In the genomic region with DNA sequence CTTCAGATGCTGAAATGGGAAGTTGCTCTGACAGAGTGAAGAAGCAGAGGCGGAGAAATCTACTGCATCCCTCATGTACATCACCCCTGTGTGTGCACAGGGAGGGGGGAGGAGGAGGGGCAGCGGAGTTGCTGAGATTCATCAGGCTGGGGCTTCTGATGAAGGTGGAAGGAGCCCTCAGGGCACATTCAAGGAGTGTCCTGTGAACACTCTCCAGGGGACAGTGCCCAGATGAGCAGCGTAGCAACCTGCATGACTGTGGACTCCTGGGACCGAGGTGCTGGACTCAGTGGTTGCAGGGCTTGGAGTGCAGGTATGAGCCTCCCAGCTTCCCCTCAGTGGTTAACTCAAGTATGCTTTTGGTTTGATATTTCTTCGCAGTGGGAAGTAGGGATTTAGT, we compare ENCODE assay signal across 16 cellular contexts.
DNase-seq lines count a peak whose midpoint lies in the region; ATAC-seq, FAIRE-seq and TF ChIP-seq lines count a peak whose summit lies in the region.
"Had no signal": no experiment of that assay in that cellular context is flagged by ENCODE, and none has a peak within 500 bp of the region (broad histone marks: within the 10 kb centered on the region; RNA-seq: fewer than 3 reads in every experiment).

No MANE protein-coding gene starts in this region.

- H3K18ac ChIP-seq in H1 (ENCODE audit: extremely low read depth, low read length), result no peak overlapping the region

- H3K27ac ChIP-seq in H1 (ENCODE audit: low read depth, low read length) (no peak overlapping the region), lung (ENCODE audit: low read depth in 1 of 2, low read length in 1 of 2) (no peak overlapping the region), prostate gland (no peak overlapping the region), stomach (no peak overlapping the region)

- FAIRE-seq in H1 (lab: Jason Lieb, UNC), result no peak
- FAIRE-seq: A204.1, G401.6, GM12891 had no signal

- no peaks in the 10 kb centered on the region for H3K23me2 ChIP-seq in H1 (ENCODE audit: low read depth, low read length)

- H3K56ac ChIP-seq in H1 (replicated peaks; ENCODE audit: insufficient read length, low read depth, low read length), result no peak overlapping the region

- POLR2A ChIA-PET in H1 (lab: Charles Lee; ENCODE audit: partially characterized antibody), result no interaction called here

- DNase-seq in H1 (ENCODE audit: low read depth in 1 of 2, low spot score in 2 of 2) (no peak), lung (ENCODE audit: low spot score) (peak; percentile 22), prostate gland (ENCODE audit: low spot score) (peak; percentile 2), stomach (peak; percentile 13), UCSD-AML1 (lab: John Stamatoyannopoulos, UW; ENCODE audit: unreplicated experiment) (no peak), G401 (ENCODE audit: low spot score) (no peak)
- DNase-seq: C1 segment of cervical spinal cord; CD4-positive, alpha-beta T cell; DMS79; GOT3; HCEC 1CT; HFFc6 had no signal

- CTCF ChIA-PET in H1 (lab: Charles Lee; ENCODE audit: partially characterized antibody), result interaction anchor here (1.1 to 2.3 kb wide), 5 partner anchors 9 to 111 kb away, joined by 3 to 10 read pairs (median 4); no protein-coding TSS in a partner anchor

- no peak overlapping the region for H3K4me2 ChIP-seq in H1 (ENCODE audit: insufficient read depth in 1 of 2, low read depth in 2 of 2, low read length in 2 of 2)

- H3K9me3 ChIP-seq in H1 (ENCODE audit: insufficient read depth in 2 of 2, low read depth in 1 of 2, low read length in 1 of 2) (0 out of 4 replicates have a peak, but pooled peaks cover 0 to 3% of the 10 kb centered on the region in 2 experiments), lung (ENCODE audit: control insufficient read depth in 2 of 2, insufficient read depth in 1 of 2, low read length in 1 of 2) (peaks cover 0 to 24% of the 10 kb centered on the region in 2 donors), prostate gland (no peaks in the 10 kb centered on the region), stomach (no peaks in the 10 kb centered on the region)

- no peaks in the 10 kb centered on the region for H3K79me2 ChIP-seq in H1 (ENCODE audit: control insufficient read depth in 1 of 2, insufficient read depth in 2 of 2, low read length in 2 of 2)

- H3K9ac ChIP-seq in H1 (replicated peaks in 1 of 4; ENCODE audit: extremely low read depth in 1 of 4, low read depth in 3 of 4, low read length in 3 of 4), result no peak overlapping the region

- H4K91ac ChIP-seq in H1 (replicated peaks; ENCODE audit: insufficient read length, low read length), result no peak overlapping the region

- H3K4ac ChIP-seq in H1 (replicated peaks; ENCODE audit: insufficient read length, low read depth, low read length), result no peak overlapping the region

- H3K36me3 ChIP-seq in H1 (ENCODE audit: control insufficient read depth in 2 of 4, insufficient read depth in 4 of 4, low read length in 3 of 4) (no peaks in the 10 kb centered on the region), lung (ENCODE audit: control insufficient read depth in 2 of 2, insufficient read depth in 2 of 2, low read length in 2 of 2) (no peaks in the 10 kb centered on the region), prostate gland (no peaks in the 10 kb centered on the region), stomach (no peaks in the 10 kb centered on the region)

- H2BK5ac ChIP-seq in H1 (ENCODE audit: low read depth, low read length), result no peak overlapping the region

- H2BK15ac ChIP-seq in H1 (ENCODE audit: low read length), result no peak overlapping the region

- H3K23ac ChIP-seq in H1 (ENCODE audit: insufficient read length), result no peak overlapping the region

- TF ChIP-seq EP300 in H1 (IDR thresholded peaks at IDR 0.05; ENCODE audit: borderline replicate concordance in 1 of 2, low read depth in 2 of 2, low read length in 2 of 2), result no peak
- no peak for TF ChIP-seq EP300 in stomach (IDR thresholded peaks at IDR 0.05)

- H2AFZ ChIP-seq in H1 (ENCODE audit: low read length), result no peak overlapping the region

- ATAC-seq in lung (ENCODE audit: insufficient read depth, low FRiP score) (no peak), HG02840 (IDR thresholded peaks at IDR 0.05; ENCODE audit: low FRiP score, unreplicated experiment) (no peak)

- WGBS in H1 (ENCODE audit: extremely low coverage in 1 of 2, insufficient coverage in 1 of 2, insufficient read length in 1 of 2, insufficient replicate concordance in 2 of 2, low coverage in 1 of 2, low lambda C conversion rate in 2 of 2, missing lambda C conversion rate in 1 of 2), 2 experiments, result 89% methylated on average over 4 of the region's 5 CpGs; no CpG with 5 or more reads in 1 of the 2 experiments
- 83 to 87% methylated on average over 5 of the region's 5 CpGs for WGBS in lung, 2 donors
- WGBS in prostate gland, result 82% methylated on average over 5 of the region's 5 CpGs
- WGBS in stomach, 5 donors, result 77 to 95% (median 85%) methylated on average over 5 of the region's 5 CpGs

- no peak overlapping the region for H2BK120ac ChIP-seq in H1 (replicated peaks; ENCODE audit: low read depth, low read length)

- H2BK20ac ChIP-seq in H1 (ENCODE audit: low read length), result no peak overlapping the region

- no peak overlapping the region for H4K5ac ChIP-seq in H1 (ENCODE audit: insufficient read length, low read depth, low read length)

- peak overlapping the region; percentile 41; the same call in 1 of the 2 replicates for H4K8ac ChIP-seq in H1 (ENCODE audit: extremely low read depth, insufficient read depth, low read length)

- intact Hi-C loops in prostate gland (cut with DNase I) (no loop called here), stomach (cut with DNase I; ENCODE audit: low total_unique reads) (no loop called here)

- H3K4me1 ChIP-seq in H1 (replicated peaks in 1 of 4; ENCODE audit: control insufficient read depth in 3 of 4, insufficient read depth in 4 of 4, low read length in 3 of 4) (peaks cover 0 to 3% (median 1%) of the 10 kb centered on the region in 4 experiments; a peak in 3 of 7 replicates), lung (ENCODE audit: control insufficient read depth in 2 of 2, insufficient read depth in 2 of 2, low read length in 2 of 2) (no peaks in the 10 kb centered on the region), prostate gland (replicated peaks) (no peaks in the 10 kb centered on the region), stomach (no peaks in the 10 kb centered on the region)

- in situ Hi-C loops in G401 (cut with HindIII; ENCODE audit: low sequenced_read_pairs), result no loop called here

- no peak overlapping the region for H2AK5ac ChIP-seq in H1 (ENCODE audit: low read depth, low read length)

- no peaks in the 10 kb centered on the region for H4K20me1 ChIP-seq in H1 (replicated peaks in 1 of 2; ENCODE audit: control insufficient read depth in 1 of 2, insufficient read depth in 2 of 2, low read length in 2 of 2)

- TF ChIP-seq POLR2A in H1 (IDR thresholded peaks at IDR 0.05; ENCODE audit: control extremely low read depth in 1 of 2, low read depth in 2 of 2, low read length in 2 of 2), result no peak
- TF ChIP-seq POLR2A in prostate gland (IDR thresholded peaks at IDR 0.05), result no peak
- no peak for TF ChIP-seq POLR2A in stomach (IDR thresholded peaks at IDR 0.05)

- H3K79me1 ChIP-seq in H1 (ENCODE audit: low read depth, low read length), result no peaks in the 10 kb centered on the region

- H3K14ac ChIP-seq in H1 (ENCODE audit: insufficient read length), result no peak overlapping the region

- TF ChIP-seq RAD21 in H1 (IDR thresholded peaks at IDR 0.05 in 1 of 2, conservative IDR thresholded peaks at IDR 0.05 in 1 of 2; ENCODE audit: low read depth in 2 of 2, low read length in 2 of 2), result no peak

- H3K4me3 ChIP-seq in H1 (ENCODE audit: extremely low read depth in 1 of 4, insufficient read depth in 2 of 4, low read depth in 3 of 4, low read length in 4 of 4) (no peak overlapping the region), lung (no peak overlapping the region), prostate gland (no peak overlapping the region), stomach (no peak overlapping the region)

- no peaks in the 10 kb centered on the region; a peak in 3 of 7 replicates for H3K27me3 ChIP-seq in H1 (replicated peaks in 1 of 4; ENCODE audit: control insufficient read depth in 3 of 4, extremely low read depth in 1 of 4, insufficient read depth in 3 of 4, low read length in 3 of 4)
- H3K27me3 ChIP-seq in lung (ENCODE audit: control insufficient read depth, insufficient read depth), result no peaks in the 10 kb centered on the region
- no peaks in the 10 kb centered on the region for H3K27me3 ChIP-seq in prostate gland (replicated peaks; ENCODE audit: insufficient read depth)
- peaks cover 0 to 33% (median 10%) of the 10 kb centered on the region in 3 donors for H3K27me3 ChIP-seq in stomach

- TF ChIP-seq CTCF in H1 (IDR thresholded peaks at IDR 0.05; ENCODE audit: control extremely low read depth in 1 of 3, insufficient read depth in 1 of 3, low read depth in 1 of 3, low read length in 3 of 3) (no peak), lung (IDR thresholded peaks at IDR 0.05; ENCODE audit: control extremely low read depth, extremely low read depth) (no peak), prostate gland (IDR thresholded peaks at IDR 0.05) (no peak), stomach (IDR thresholded peaks at IDR 0.05) (no peak)

- H2BK12ac ChIP-seq in H1 (ENCODE audit: low read depth, low read length), result no peak overlapping the region

TF ChIP-seq in H1, 55 proteins besides CTCF, POLR2A, EP300 and RAD21:
- peak; percentile 4 for TF ChIP-seq KDM4A (IDR thresholded peaks at IDR 0.05; ENCODE audit: low read depth, low read length, severe bottlenecking)
- no peak for TF ChIP-seq CBX8 (IDR thresholded peaks at IDR 0.05; ENCODE audit: borderline replicate concordance, low read depth, low read length)
TF ChIP-seq in H1: peak in this region for 1.

Comparison
In these comparisons a context has a peak if more than half of its experiments do, and no peak if none do; other contexts are left out.
1. DNase-seq: peak in lung (single experiment), prostate gland (single experiment) and stomach (single experiment); none in H1 (0 of 2), UCSD-AML1 (single experiment) and G401 (single experiment).